ENCODE assay signal across 8 cellular contexts in the genomic region with DNA sequence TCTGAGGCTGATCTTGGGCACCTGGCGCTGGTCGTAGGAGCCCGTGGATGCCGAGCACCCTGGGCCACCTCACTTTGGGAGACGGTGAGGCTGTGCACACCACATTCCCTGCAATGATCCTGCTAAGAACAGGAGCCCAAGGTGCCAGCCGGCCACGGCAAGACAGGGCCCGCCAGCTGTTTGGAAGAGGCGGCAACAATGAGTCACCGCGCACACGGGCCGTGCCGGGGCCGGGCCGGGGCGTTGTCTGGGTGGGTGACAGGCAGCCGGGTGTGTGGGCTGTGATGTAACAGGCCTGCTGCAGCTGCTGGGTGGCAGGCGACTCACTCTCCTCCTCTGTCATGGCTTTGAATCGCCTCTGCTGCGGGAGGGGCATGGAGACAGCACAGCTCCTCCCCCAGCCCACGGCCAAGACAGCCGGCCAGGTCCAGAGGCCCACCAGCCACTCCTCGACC. TPM values are rescaled to one million over a fixed set of nuclear protein-coding genes. Genes with fewer than 3 reads are reported as not detected.
DNase-seq lines count a peak whose midpoint lies in the region; ATAC-seq and TF ChIP-seq lines count a peak whose summit lies in the region.

No MANE protein-coding gene starts in this region.

- no peaks in the 10 kb centered on the region for H3K27me3 ChIP-seq in prostate gland (replicated peaks; ENCODE audit: insufficient read depth)

- DNase-seq in DMS79 treated with DMSO at 0.1 percent for 48 hours (lab: John Stamatoyannopoulos, UW): peak; percentile 43
- DNase-seq in NCI-H2171 (lab: John Stamatoyannopoulos, UW): peak; percentile 93
- peak; percentile 45 for DNase-seq in activated CD8-positive, alpha-beta T cell treated with anti-CD3 and anti-CD28 coated beads, Interleukin-2, amount 10 ng/mL, durations not matched to agents 7 days and 5 days
- peak; percentile 40 for DNase-seq in fibroblast of gingiva (ENCODE audit: low read depth)
- peak; percentile 76 for DNase-seq in prostate gland (ENCODE audit: low spot score)
- DNase-seq in NCI-H1092 treated with DMSO at 0.1 percent for 48 hours (lab: John Stamatoyannopoulos, UW): no peak

- H3K4me1 ChIP-seq in prostate gland (replicated peaks): no peaks in the 10 kb centered on the region

- H3K36me3 ChIP-seq in prostate gland: no peaks in the 10 kb centered on the region

- H3K4me3 ChIP-seq in prostate gland: no peak overlapping the region

- intact Hi-C loops in prostate gland (cut with DNase I): no loop called here

- no peak for TF ChIP-seq POLR2A in prostate gland (IDR thresholded peaks at IDR 0.05)

- H3K9me3 Mint-ChIP-seq in activated CD8-positive, alpha-beta T cell treated with anti-CD3 and anti-CD28 coated beads, Interleukin-2, amount 10 ng/mL, durations not matched to agents 7 days and 5 days (ENCODE audit: insufficient read depth): no peaks in the 10 kb centered on the region

- peaks cover 25% of the 10 kb centered on the region for H3K27me3 Mint-ChIP-seq in activated CD8-positive, alpha-beta T cell treated with anti-CD3 and anti-CD28 coated beads, Interleukin-2, amount 10 ng/mL, durations not matched to agents 7 days and 5 days (ENCODE audit: low read depth)

- peak; percentile 46 for ATAC-seq in activated CD8-positive, alpha-beta T cell treated with anti-CD3 and anti-CD28 coated beads, Interleukin-2, amount 10 ng/mL, durations not matched to agents 7 days and 5 days
- ATAC-seq in HG03432 (IDR thresholded peaks at IDR 0.05; ENCODE audit: unreplicated experiment) (no peak), HG02973 (IDR thresholded peaks at IDR 0.05; ENCODE audit: unreplicated experiment) (no peak)

- CTCF ChIA-PET in activated CD8-positive, alpha-beta T cell treated with anti-CD3 and anti-CD28 coated beads, Interleukin-2, amount 10 ng/mL, durations not matched to agents 7 days and 5 days (lab: Charles Lee): no interaction called here

- POLR2A ChIA-PET in activated CD8-positive, alpha-beta T cell treated with anti-CD3 and anti-CD28 coated beads, Interleukin-2, amount 10 ng/mL, durations not matched to agents 7 days and 5 days (lab: Charles Lee): no interaction called here

- H3K4me1 Mint-ChIP-seq in activated CD8-positive, alpha-beta T cell treated with anti-CD3 and anti-CD28 coated beads, Interleukin-2, amount 10 ng/mL, durations not matched to agents 7 days and 5 days (ENCODE audit: low read depth): peaks cover 14% of the 10 kb centered on the region

- H3K4me3 Mint-ChIP-seq in activated CD8-positive, alpha-beta T cell treated with anti-CD3 and anti-CD28 coated beads, Interleukin-2, amount 10 ng/mL, durations not matched to agents 7 days and 5 days: no peak overlapping the region

- H3K27ac ChIP-seq in prostate gland: no peak overlapping the region

- WGBS in prostate gland: 40% methylated on average over 24 of the region's 24 CpGs

- no peaks in the 10 kb centered on the region for H3K36me3 Mint-ChIP-seq in activated CD8-positive, alpha-beta T cell treated with anti-CD3 and anti-CD28 coated beads, Interleukin-2, amount 10 ng/mL, durations not matched to agents 7 days and 5 days (ENCODE audit: low read depth)

- H3K27ac Mint-ChIP-seq in activated CD8-positive, alpha-beta T cell treated with anti-CD3 and anti-CD28 coated beads, Interleukin-2, amount 10 ng/mL, durations not matched to agents 7 days and 5 days: no peak overlapping the region

- no peak for TF ChIP-seq CTCF in prostate gland (IDR thresholded peaks at IDR 0.05)

- H3K9me3 ChIP-seq in prostate gland: no peaks in the 10 kb centered on the region

RNA-seq across cellular contexts. Expression of a gene that starts 49.7 kb away (rescaled TPM):
- total RNA-seq in activated CD8-positive, alpha-beta T cell treated with anti-CD3 and anti-CD28 coated beads, Interleukin-2, amount 10 ng/mL, durations not matched to agents 7 days and 5 days: 10 to 100 TPM; 54.4 to 54.6 TPM
- total RNA-seq in prostate gland: 100 to 1,000 TPM; 147 to 261 TPM
